Comparison of ENCODE assay signal across 8 cellular contexts in genomic region chr6:7726416-7727149, GRCh38. TPM values are rescaled to one million over a fixed set of nuclear protein-coding genes. Genes with fewer than 3 reads are reported as not detected.
DNase-seq lines count a peak whose midpoint lies in the region; TF ChIP-seq lines count a peak whose summit lies in the region.

No MANE protein-coding gene starts in this region.

- H3K27me3 ChIP-seq in colonic mucosa (peaks cover 47% of the 10 kb centered on the region), mesendoderm (ENCODE audit: insufficient read depth, low read length, poor library complexity) (peaks cover 33% of the 10 kb centered on the region)

- peak overlapping the region; percentile 45 for H3K56ac ChIP-seq in mesendoderm (ENCODE audit: low read length)

- H4K5ac ChIP-seq in mesendoderm (ENCODE audit: low read length): no peak overlapping the region

- H2BK120ac ChIP-seq in mesendoderm (ENCODE audit: low read depth, low read length): no peak overlapping the region

- no peaks in the 10 kb centered on the region for H3K9me3 ChIP-seq in colonic mucosa

- no CpG with 5 or more reads among the region's 84 CpGs for WGBS in mesendoderm (ENCODE audit: extremely low coverage, insufficient coverage, low lambda C conversion rate)

- no peak overlapping the region for H2AK5ac ChIP-seq in mesendoderm (ENCODE audit: low read length)

- no peak overlapping the region for H3K27ac ChIP-seq in colonic mucosa
- H3K27ac ChIP-seq in mesendoderm (ENCODE audit: low read depth, low read length): no peak overlapping the region

- in situ Hi-C loops in Caki2 (cut with HindIII; ENCODE audit: low pct_unique_long_range_greater_than_20kb, low sequenced_read_pairs): no loop called here

- H3K4me1 ChIP-seq in colonic mucosa: peaks cover 15% of the 10 kb centered on the region
- H3K4me1 ChIP-seq in mesendoderm (ENCODE audit: control insufficient read depth, low read depth, low read length): peaks cover 5% of the 10 kb centered on the region

- H3K4me2 ChIP-seq in mesendoderm (ENCODE audit: low read length): peak overlapping the region; percentile 71

- H3K36me3 ChIP-seq in colonic mucosa (no peaks in the 10 kb centered on the region), mesendoderm (ENCODE audit: control insufficient read depth, insufficient read depth, low read length) (no peaks in the 10 kb centered on the region)

- H3K79me2 ChIP-seq in mesendoderm (ENCODE audit: control insufficient read depth, insufficient read depth, low read length): no peaks in the 10 kb centered on the region

- H3K4me3 ChIP-seq in colonic mucosa: peak overlapping the region; percentile 61
- H3K4me3 ChIP-seq in mesendoderm (ENCODE audit: low read length): no peak overlapping the region

- H2BK15ac ChIP-seq in mesendoderm (replicated peaks; ENCODE audit: low read depth): no peak overlapping the region

- H3K18ac ChIP-seq in mesendoderm (ENCODE audit: low read length): no peak overlapping the region

- intact Hi-C loops in colonic mucosa (cut with DNase I): loop anchor here (10.0 kb wide), 2 partner anchors 188 to 328 kb away; partner anchors contain the start of gene TXNDC5

- H4K8ac ChIP-seq in mesendoderm (ENCODE audit: low read depth, low read length): no peak overlapping the region

- TF ChIP-seq CTCF in GM20000 (IDR thresholded peaks at IDR 0.05; ENCODE audit: extremely low read depth, missing control alignments) (no peak), colonic mucosa (IDR thresholded peaks at IDR 0.05) (no peak)

- H3K4ac ChIP-seq in mesendoderm (ENCODE audit: low read depth, low read length): no peak overlapping the region

- H3K23ac ChIP-seq in mesendoderm (ENCODE audit: low read length): no peak overlapping the region

- no peaks in the 10 kb centered on the region for H3K79me1 ChIP-seq in mesendoderm (ENCODE audit: low read length)

- no peak overlapping the region for H2BK5ac ChIP-seq in mesendoderm (ENCODE audit: low read length)

- DNase-seq in Caki2 (ENCODE audit: low read depth): peak; percentile 66
- DNase-seq in GM20000 (ENCODE audit: low spot score): peak; percentile 68
- DNase-seq in NCI-H1105 (lab: John Stamatoyannopoulos, UW): peak; percentile 16
- DNase-seq in colonic mucosa: no peak
- DNase-seq in mesendoderm: peak; percentile 50
- no peak for DNase-seq in HUDEP-2 (lab: John Stamatoyannopoulos, UW; ENCODE audit: unreplicated experiment in 76 of 76)
- no peak for DNase-seq in OCI-M2 (lab: John Stamatoyannopoulos, UW; ENCODE audit: unreplicated experiment)
- no peak for DNase-seq in stimulated activated CD4-positive, alpha-beta T cell treated with anti-CD3 and anti-CD28 coated beads, Interleukin-1b, Interleukin-23, amount 100 ng/mL, for 48 hours

- H3K9ac ChIP-seq in colonic mucosa (ENCODE audit: low read depth in 2 of 2, low read length in 2 of 2) (peak overlapping the region; percentile 26 to 62), mesendoderm (ENCODE audit: low read length) (peak overlapping the region; percentile 14)

RNA-seq across cellular contexts. Expression of gene BMP6, which starts 0.7 kb away (rescaled TPM):
- 6.4 and 7.5 TPM in 2 replicates for total RNA-seq in Caki2 (2014; rRNA removed; shearing (Covaris generic); ENCODE audit: low replicate concordance)
- 1 to 10 TPM in 1 of 2 donors, under 1 TPM in 1; 0.62 to 2.1 TPM for total RNA-seq in colonic mucosa
- 0.18 TPM for polyA plus RNA-seq in mesendoderm (2013, experiment 1 of 2)
- 0.15 TPM for polyA plus RNA-seq in mesendoderm (2013, experiment 2 of 2)

Comparison
In these comparisons a context has a peak if more than half of its experiments do, and no peak if none do; other contexts are left out.
1. DNase-seq: peak in Caki2 (single experiment), GM20000 (single experiment), NCI-H1105 (single experiment) and mesendoderm (single experiment); none in colonic mucosa (single experiment), HUDEP-2 (0 of 76), OCI-M2 (single experiment) and stimulated activated CD4-positive, alpha-beta T cell treated with anti-CD3 and anti-CD28 coated beads, Interleukin-1b, Interleukin-23, amount 100 ng/mL, for 48 hours (single experiment).